Comparison of ENCODE assay signal across 8 cellular contexts in the genomic region with DNA sequence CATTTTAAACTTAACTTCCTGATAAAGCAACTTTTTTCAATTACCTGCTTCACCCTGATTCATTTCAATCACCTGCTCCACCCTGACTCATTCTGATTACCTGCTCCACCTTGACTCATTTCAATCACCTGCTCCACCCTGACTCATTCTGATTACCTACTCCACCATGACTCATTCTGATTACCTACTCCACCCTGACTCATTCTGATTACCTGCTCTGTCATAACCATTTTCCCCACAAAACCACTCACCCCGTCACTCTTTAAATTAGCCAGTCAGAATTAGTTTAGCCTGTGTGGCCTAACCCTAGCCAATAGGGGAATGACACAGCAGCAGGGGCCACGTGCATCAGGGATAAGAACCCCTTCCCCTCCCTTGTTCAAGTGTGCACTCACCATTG.
A peak's percentile ranks its signal among the peaks of the same experiment; 100 is the strongest.
DNase-seq lines count a peak whose midpoint lies in the region; ATAC-seq, FAIRE-seq and TF ChIP-seq lines count a peak whose summit lies in the region.
"Not testable (repeated sequence)": the region's sequence is repeated elsewhere in the genome, so short reads cannot be mapped to it uniquely, and the experiment has no call there.

No MANE protein-coding gene starts in this region.

- H3K4me2 ChIP-seq in GM12878 (ENCODE audit: control insufficient read depth, insufficient read depth); keratinocyte (ENCODE audit: control insufficient read depth, extremely low read depth, insufficient read depth, low read depth, low read length): not testable (repeated sequence)

- H3K27ac ChIP-seq in GM12878 (ENCODE audit: control insufficient read depth, insufficient read depth); keratinocyte (ENCODE audit: control insufficient read depth, insufficient read depth, low read length): not testable (repeated sequence)

- TF ChIP-seq POLR2A in GM12878 (IDR thresholded peaks at IDR 0.05; ENCODE audit: low read depth, low read length): not testable (repeated sequence)

- not testable (repeated sequence) for H3K27me3 Mint-ChIP-seq in Calu3 (ENCODE audit: unreplicated experiment); T-helper 2 cell treated with Interferon-gamma antibody and Interleukin-4, amounts not matched to agents 5 μg/mL and 100 μg/mL, for 36 hours (ENCODE audit: low read depth); stimulated activated naive CD8-positive, alpha-beta T cell treated with anti-CD3 and anti-CD28 coated beads, Interleukin-15, amount 100 ng/mL, for 72 hours

- RAD21 ChIA-PET in GM12878 (lab: Charles Lee; ENCODE audit: unreplicated experiment): not testable (repeated sequence)

- not testable (repeated sequence) for H3K36me3 ChIP-seq in GM12878 (ENCODE audit: control insufficient read depth in 2 of 2, insufficient read depth in 2 of 2, low read length in 1 of 2); keratinocyte (ENCODE audit: control insufficient read depth in 2 of 2, extremely low read depth in 1 of 2, insufficient read depth in 2 of 2, low read length in 2 of 2)

- not testable (repeated sequence) for H3K9me3 ChIP-seq in GM12878 (replicated peaks; ENCODE audit: control insufficient read depth, insufficient read depth, low read length); keratinocyte (ENCODE audit: control insufficient read depth, low read depth, low read length)

- SMC1A ChIA-PET in GM12878 (lab: Charles Lee; ENCODE audit: uncharacterized antibody, unreplicated experiment): not testable (repeated sequence)

- BruUV-seq in Calu3 (replicated peaks; lab: Mats Ljungman, UMichigan); GM12878 (replicated peaks; lab: Mats Ljungman, UMichigan): not testable (repeated sequence)

- not testable (repeated sequence) for H3K4me1 ChIP-seq in GM12878 (ENCODE audit: control insufficient read depth, insufficient read depth, low read length); keratinocyte (ENCODE audit: control insufficient read depth, extremely low read depth, insufficient read depth, low read length)

- not testable (repeated sequence) for H4K20me1 ChIP-seq in GM12878 (ENCODE audit: control insufficient read depth, insufficient read depth); keratinocyte (ENCODE audit: control insufficient read depth, extremely low read depth, insufficient read depth, low read length)

- not testable (repeated sequence) for H3K9me3 Mint-ChIP-seq in Calu3 (ENCODE audit: low read depth, unreplicated experiment); T-helper 2 cell treated with Interferon-gamma antibody and Interleukin-4, amounts not matched to agents 5 μg/mL and 100 μg/mL, for 36 hours; stimulated activated naive CD8-positive, alpha-beta T cell treated with anti-CD3 and anti-CD28 coated beads, Interleukin-15, amount 100 ng/mL, for 72 hours

- DNase-seq in Calu3 (peak; percentile 37), M059J (ENCODE audit: low read depth) (peak; percentile 7), activated T-cell treated with anti-CD3 and anti-CD28 coated beads for 48 hours (ENCODE audit: low read depth) (peak; percentile 8), keratinocyte (ENCODE audit: low read depth, low spot score) (peak; percentile 38), renal cortical epithelial cell (ENCODE audit: low read depth) (peak; percentile 69)
- DNase-seq in T-helper 2 cell treated with Interferon-gamma antibody and Interleukin-4, amounts not matched to agents 5 μg/mL and 100 μg/mL, for 36 hours (ENCODE audit: low spot score): peak; percentile 8
- DNase-seq in GM12878 (ENCODE audit: low read depth, low spot score): not testable (repeated sequence)
- peak in 1 of 2 donors; percentile 26 for DNase-seq in stimulated activated naive CD8-positive, alpha-beta T cell treated with anti-CD3 and anti-CD28 coated beads, Interleukin-15, amount 100 ng/mL, for 72 hours

- in situ Hi-C loops in GM12878 (cut with MboI): not testable (repeated sequence)

- not testable (repeated sequence) for TF ChIP-seq CTCF in Calu3 (IDR thresholded peaks at IDR 0.05; ENCODE audit: unreplicated experiment); GM12878 (IDR thresholded peaks at IDR 0.05 in 2 of 3, conservative IDR thresholded peaks at IDR 0.05 in 1 of 3; ENCODE audit: control insufficient read depth in 2 of 3, extremely low read depth in 1 of 3, insufficient read depth in 1 of 3, low read depth in 3 of 3, low read length in 3 of 3); keratinocyte (optimal IDR thresholded peaks at IDR 0.05 in 1 of 3, IDR thresholded peaks at IDR 0.05 in 1 of 3, conservative IDR thresholded peaks at IDR 0.05 in 1 of 3; ENCODE audit: extremely low read depth in 1 of 3, insufficient read depth in 2 of 3, low read length in 3 of 3)

- not testable (repeated sequence) for TF ChIP-seq RAD21 in GM12878 (IDR thresholded peaks at IDR 0.05; ENCODE audit: insufficient read depth, low read depth, low read length)

- CTCF ChIA-PET in Calu3 (lab: Charles Lee); GM12878 (lab: Yijun Ruan, JAX): not testable (repeated sequence)

- not testable (repeated sequence) for H3K27me3 ChIP-seq in GM12878 (replicated peaks in 1 of 2; ENCODE audit: control insufficient read depth in 2 of 2, insufficient read depth in 2 of 2, low read length in 1 of 2); keratinocyte (ENCODE audit: control insufficient read depth, extremely low read depth, insufficient read depth, low read length)

- 0% methylated on average over 2 of the region's 2 CpGs for WGBS in GM12878 (ENCODE audit: insufficient coverage, insufficient replicate concordance, low lambda C conversion rate, missing lambda C conversion rate)

- not testable (repeated sequence) for H3K27ac Mint-ChIP-seq in Calu3 (ENCODE audit: unreplicated experiment); T-helper 2 cell treated with Interferon-gamma antibody and Interleukin-4, amounts not matched to agents 5 μg/mL and 100 μg/mL, for 36 hours; stimulated activated naive CD8-positive, alpha-beta T cell treated with anti-CD3 and anti-CD28 coated beads, Interleukin-15, amount 100 ng/mL, for 72 hours

- not testable (repeated sequence) for H3K36me3 Mint-ChIP-seq in Calu3 (ENCODE audit: insufficient read depth, unreplicated experiment); T-helper 2 cell treated with Interferon-gamma antibody and Interleukin-4, amounts not matched to agents 5 μg/mL and 100 μg/mL, for 36 hours (ENCODE audit: low read depth)

- not testable (repeated sequence) for H3K4me1 Mint-ChIP-seq in Calu3 (ENCODE audit: low read depth, unreplicated experiment); T-helper 2 cell treated with Interferon-gamma antibody and Interleukin-4, amounts not matched to agents 5 μg/mL and 100 μg/mL, for 36 hours (ENCODE audit: low read depth); stimulated activated naive CD8-positive, alpha-beta T cell treated with anti-CD3 and anti-CD28 coated beads, Interleukin-15, amount 100 ng/mL, for 72 hours

- FAIRE-seq in GM12878 (lab: Jason Lieb, UNC); keratinocyte (lab: Jason Lieb, UNC): not testable (repeated sequence)

- dilution Hi-C loops in keratinocyte (cut with MboI; ENCODE audit: extremely low pct_ligation_motif_present, low sequenced_read_pairs): not testable (repeated sequence)

- not testable (repeated sequence) for H3K79me2 ChIP-seq in GM12878 (ENCODE audit: control insufficient read depth, insufficient read depth, low read length); keratinocyte (ENCODE audit: control insufficient read depth, insufficient read depth, low read length)

- intact Hi-C loops in Calu3 (cut with micrococcal nuclease; ENCODE audit: unreplicated experiment); GM12878 (cut with micrococcal nuclease; ENCODE audit: unreplicated experiment): not testable (repeated sequence)

- H3K4me3 Mint-ChIP-seq in Calu3 (ENCODE audit: low read depth, unreplicated experiment); T-helper 2 cell treated with Interferon-gamma antibody and Interleukin-4, amounts not matched to agents 5 μg/mL and 100 μg/mL, for 36 hours; stimulated activated naive CD8-positive, alpha-beta T cell treated with anti-CD3 and anti-CD28 coated beads, Interleukin-15, amount 100 ng/mL, for 72 hours: not testable (repeated sequence)

- not testable (repeated sequence) for TF ChIP-seq EP300 in GM12878 (IDR thresholded peaks at IDR 0.05; ENCODE audit: borderline replicate concordance in 1 of 2, control insufficient read depth in 1 of 2, low read depth in 2 of 2, low read length in 2 of 2)

- H2AFZ ChIP-seq in GM12878 (ENCODE audit: control insufficient read depth, low read depth, low read length); keratinocyte (ENCODE audit: control insufficient read depth, low read length): not testable (repeated sequence)

- POLR2A ChIA-PET in GM12878 (lab: Charles Lee): not testable (repeated sequence)

- ATAC-seq in GM12878: not testable (repeated sequence)
- ATAC-seq in stimulated activated naive CD8-positive, alpha-beta T cell treated with anti-CD3 and anti-CD28 coated beads, Interleukin-15, amount 100 ng/mL, for 72 hours: peak; percentile 40

- H3K4me3 ChIP-seq in GM12878; keratinocyte (ENCODE audit: control insufficient read depth in 2 of 3, extremely low read depth in 1 of 3, insufficient read depth in 2 of 3, low read depth in 1 of 3, low read length in 3 of 3): not testable (repeated sequence)

- not testable (repeated sequence) for H3K9me1 ChIP-seq in keratinocyte (ENCODE audit: control insufficient read depth, extremely low read depth, insufficient read depth, low read length)

- H3K9ac ChIP-seq in GM12878 (ENCODE audit: control insufficient read depth, insufficient read depth, low read length); keratinocyte (ENCODE audit: control insufficient read depth, extremely low read depth, insufficient read depth, low read length): not testable (repeated sequence)

TF ChIP-seq in GM12878, 131 proteins besides CTCF, POLR2A, EP300 and RAD21 (continues in another document):
- 0 out of 2 replicates have a peak, but pooled peaks have one; percentile 12 for TF ChIP-seq CREM (IDR thresholded peaks at IDR 0.05; ENCODE audit: low read depth)
